ENCODE assay signal across 8 cellular contexts in the genomic region with DNA sequence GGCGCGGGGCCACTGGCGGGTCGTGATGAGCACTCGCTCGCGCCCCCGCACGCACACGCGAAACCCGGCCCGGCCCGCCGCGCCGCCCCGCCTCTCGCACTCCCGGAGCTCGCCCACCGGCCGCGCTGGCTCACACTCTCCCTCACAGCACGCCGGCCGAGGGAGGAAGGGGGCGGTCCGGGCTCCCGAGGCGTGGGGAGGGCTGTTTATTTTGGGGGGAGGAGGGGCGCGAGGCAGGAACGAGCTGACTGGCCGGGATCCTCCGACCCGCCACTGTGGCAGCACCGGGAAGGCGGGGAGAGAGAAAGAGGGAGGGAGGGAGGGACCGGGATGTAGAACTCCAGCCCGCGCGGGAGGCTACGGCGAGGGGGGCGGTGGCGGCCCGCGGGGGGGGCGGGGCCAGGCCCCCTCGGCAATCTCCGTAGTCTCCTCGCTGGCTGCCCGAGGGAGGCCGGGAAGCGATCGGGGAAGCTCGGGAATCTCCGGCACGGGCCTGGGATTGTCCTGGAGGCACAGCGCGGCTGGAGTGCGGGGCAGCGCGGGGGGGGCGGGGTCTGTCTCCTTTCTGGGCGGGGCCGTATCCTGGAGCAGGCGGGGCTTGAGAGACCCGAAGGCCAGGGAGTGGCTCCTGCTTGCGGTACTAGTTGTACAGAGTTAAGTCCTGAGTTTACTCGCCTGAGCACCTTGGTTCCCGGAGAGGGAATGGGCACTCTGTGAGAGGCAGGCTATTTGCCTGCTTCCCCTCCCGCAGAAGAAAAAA. TPM values are rescaled to one million over a fixed set of nuclear protein-coding genes. Genes with fewer than 3 reads are reported as not detected.
DNase-seq lines count a peak whose midpoint lies in the region; ATAC-seq and TF ChIP-seq lines count a peak whose summit lies in the region.

Gene RBFOX2 (minus strand): TSS at position 179 of the 760 bp plus-strand sequence. CDS start 399 bp downstream, outside the sequence.

- TF ChIP-seq CTCF in DND-41 (IDR thresholded peaks at IDR 0.05; ENCODE audit: borderline replicate concordance, extremely low read depth, low read length, poor library complexity, severe bottlenecking) (no peak), Panc1 (IDR thresholded peaks at IDR 0.05) (no peak)

- peak; percentile 82 for ATAC-seq in DND-41 (ENCODE audit: insufficient read depth, low read depth)
- peak; percentile 95 for ATAC-seq in Panc1
- ATAC-seq in esophagus mucosa: peak; percentile 95
- ATAC-seq in GM19467 (IDR thresholded peaks at IDR 0.05; ENCODE audit: unreplicated experiment): no peak

- peak within 1 kb of the TSS; percentile 67 for H3K27ac Mint-ChIP-seq in activated T-helper 1 cell treated with anti-CD3 and anti-CD28 coated beads, Interleukin-12 subunit alpha, Interleukin-12 subunit beta, Interleukin-2, Interleukin-4 antibody, amounts not matched to agents 30 ng/mL and 10 ng/mL and 1 ng/mL, durations not matched to agents 14 hours and 24 hours and 36 hours

- H3K9me3 ChIP-seq in DND-41 (ENCODE audit: insufficient read depth, low read length, severe bottlenecking) (no peaks in the 10 kb centered on the region), Panc1 (ENCODE audit: control insufficient read depth, insufficient read depth, low read depth, low read length) (no peaks in the 10 kb centered on the region), mucosa of rectum (ENCODE audit: control insufficient read depth in 2 of 2, low read length in 2 of 2) (no peaks in the 10 kb centered on the region)

- peaks cover 42% of the 10 kb centered on the region for H3K27me3 ChIP-seq in DND-41 (ENCODE audit: insufficient read depth, low read length, poor library complexity)
- H3K27me3 ChIP-seq in Panc1 (ENCODE audit: control insufficient read depth, insufficient read depth, low read length): no peaks in the 10 kb centered on the region
- H3K27me3 ChIP-seq in mucosa of rectum (ENCODE audit: control insufficient read depth in 2 of 2, insufficient read depth in 2 of 2, low read length in 2 of 2): peaks cover 0 to 4% of the 10 kb centered on the region in 2 donors

- no peaks in the 10 kb centered on the region; the same call in 1 of the 2 replicates for H4K20me1 ChIP-seq in DND-41 (ENCODE audit: insufficient read depth, low read length)

- H3K4me1 Mint-ChIP-seq in activated T-helper 1 cell treated with anti-CD3 and anti-CD28 coated beads, Interleukin-12 subunit alpha, Interleukin-12 subunit beta, Interleukin-2, Interleukin-4 antibody, amounts not matched to agents 30 ng/mL and 10 ng/mL and 1 ng/mL, durations not matched to agents 14 hours and 24 hours and 36 hours (ENCODE audit: low read depth): peaks cover 21% of the 10 kb centered on the region

- peak within 1 kb of the TSS; percentile 64 for H2AFZ ChIP-seq in DND-41 (ENCODE audit: low read depth, low read length)

- no peaks in the 10 kb centered on the region for H3K79me2 ChIP-seq in DND-41 (ENCODE audit: insufficient read depth, low read length)

- H3K36me3 Mint-ChIP-seq in activated T-helper 1 cell treated with anti-CD3 and anti-CD28 coated beads, Interleukin-12 subunit alpha, Interleukin-12 subunit beta, Interleukin-2, Interleukin-4 antibody, amounts not matched to agents 30 ng/mL and 10 ng/mL and 1 ng/mL, durations not matched to agents 14 hours and 24 hours and 36 hours (ENCODE audit: low read depth): peaks cover 2% of the 10 kb centered on the region

- H3K9ac ChIP-seq in DND-41 (ENCODE audit: low read depth, low read length) (peak within 1 kb of the TSS; percentile 51), mucosa of rectum (ENCODE audit: low read depth in 1 of 2, low read length in 2 of 2) (peak within 1 kb of the TSS; percentile 81 to 92)

- CTCF ChIA-PET in Panc1 (lab: Charles Lee): interaction anchor here (0.6 to 2.3 kb wide), 2 partner anchors 37 to 51 kb away, joined by 7 to 21 read pairs; no protein-coding TSS in a partner anchor

- intact Hi-C loops in Panc1 (cut with micrococcal nuclease; ENCODE audit: unreplicated experiment): no loop called here
- intact Hi-C loops in activated T-helper 1 cell treated with anti-CD3 and anti-CD28 coated beads, Interleukin-12 subunit alpha, Interleukin-12 subunit beta, Interleukin-2, Interleukin-4 antibody, amounts not matched to agents 30 ng/mL and 10 ng/mL and 1 ng/mL, durations not matched to agents 14 hours and 24 hours and 36 hours (cut with micrococcal nuclease): loop anchor here (1.0 to 10.0 kb wide), 3 partner anchors 37 to 404 kb away; no protein-coding TSS in a partner anchor

- DNase-seq in DND-41 (peak; percentile 80), KG1 (lab: John Stamatoyannopoulos, UW) (peak; percentile 60), Panc1 (ENCODE audit: low read depth, low spot score) (peak; percentile 67)
- DNase-seq in activated T-helper 1 cell treated with anti-CD3 and anti-CD28 coated beads, Interleukin-12 subunit alpha, Interleukin-12 subunit beta, Interleukin-2, Interleukin-4 antibody, amounts not matched to agents 30 ng/mL and 10 ng/mL and 1 ng/mL, durations not matched to agents 14 hours and 24 hours and 36 hours (ENCODE audit: low spot score): peak; percentile 54
- peak; percentile 65 to 73 for DNase-seq in stimulated activated CD8-positive, alpha-beta memory T cell treated with anti-CD3 and anti-CD28 coated beads, Interleukin-2, amount 100 ng/mL, for 48 hours (ENCODE audit: low read depth in 2 of 2)

- no peak within 1 kb of the TSS for H3K27ac ChIP-seq in DND-41 (ENCODE audit: low read length)
- H3K27ac ChIP-seq in Panc1 (ENCODE audit: low read length): peak within 1 kb of the TSS; percentile 84
- peak within 1 kb of the TSS; percentile 71 to 81 for H3K27ac ChIP-seq in mucosa of rectum (ENCODE audit: low read depth in 2 of 2, low read length in 2 of 2)

- POLR2A ChIA-PET in Panc1 (lab: Charles Lee): interaction anchor here (0.6 to 1.0 kb wide), 6 partner anchors 14 to 737 kb away, joined by 3 to 17 read pairs (median 4); no protein-coding TSS in a partner anchor

- no peaks in the 10 kb centered on the region for H3K36me3 ChIP-seq in DND-41 (ENCODE audit: insufficient read depth, low read length)
- no peaks in the 10 kb centered on the region; the same call in none of the 2 replicates for H3K36me3 ChIP-seq in Panc1 (ENCODE audit: control insufficient read depth, insufficient read depth, low read length)
- H3K36me3 ChIP-seq in mucosa of rectum (ENCODE audit: control insufficient read depth in 2 of 2, insufficient read depth in 2 of 2, low read length in 2 of 2): no peaks in the 10 kb centered on the region

- H3K27me3 Mint-ChIP-seq in activated T-helper 1 cell treated with anti-CD3 and anti-CD28 coated beads, Interleukin-12 subunit alpha, Interleukin-12 subunit beta, Interleukin-2, Interleukin-4 antibody, amounts not matched to agents 30 ng/mL and 10 ng/mL and 1 ng/mL, durations not matched to agents 14 hours and 24 hours and 36 hours (ENCODE audit: insufficient read depth): peaks cover 47% of the 10 kb centered on the region

- BruUV-seq in Panc1 (replicated peaks; lab: Mats Ljungman, UMichigan): no TSS peak

- peak within 1 kb of the TSS; percentile 16 to 63; a peak in 3 of 4 replicates for H3K4me3 ChIP-seq in DND-41 (ENCODE audit: low read depth in 1 of 2, low read length in 2 of 2)
- peak within 1 kb of the TSS; percentile 80 to 86 for H3K4me3 ChIP-seq in Panc1 (ENCODE audit: low read depth in 2 of 2, low read length in 2 of 2)
- H3K4me3 ChIP-seq in mucosa of rectum (ENCODE audit: low read length in 2 of 2): peak within 1 kb of the TSS; percentile 78 to 87

- peak within 1 kb of the TSS; percentile 76 for H3K4me2 ChIP-seq in DND-41 (ENCODE audit: insufficient read depth, low read length)

- no peaks in the 10 kb centered on the region for H3K9me3 Mint-ChIP-seq in activated T-helper 1 cell treated with anti-CD3 and anti-CD28 coated beads, Interleukin-12 subunit alpha, Interleukin-12 subunit beta, Interleukin-2, Interleukin-4 antibody, amounts not matched to agents 30 ng/mL and 10 ng/mL and 1 ng/mL, durations not matched to agents 14 hours and 24 hours and 36 hours

- H3K4me1 ChIP-seq in DND-41 (ENCODE audit: insufficient read depth, low read length): peaks cover 20% of the 10 kb centered on the region
- H3K4me1 ChIP-seq in Panc1 (ENCODE audit: control insufficient read depth, insufficient read depth, low read length): peaks cover 10% of the 10 kb centered on the region
- H3K4me1 ChIP-seq in mucosa of rectum (ENCODE audit: control insufficient read depth in 2 of 2, insufficient read depth in 2 of 2, low read length in 2 of 2): peaks cover 4 to 11% of the 10 kb centered on the region in 2 donors

- peak within 1 kb of the TSS; percentile 87 for H3K4me3 Mint-ChIP-seq in activated T-helper 1 cell treated with anti-CD3 and anti-CD28 coated beads, Interleukin-12 subunit alpha, Interleukin-12 subunit beta, Interleukin-2, Interleukin-4 antibody, amounts not matched to agents 30 ng/mL and 10 ng/mL and 1 ng/mL, durations not matched to agents 14 hours and 24 hours and 36 hours

- in situ Hi-C loops in Panc1 (cut with HindIII; ENCODE audit: low pct_unique_long_range_greater_than_20kb, low sequenced_read_pairs): no loop called here

RNA-seq across cellular contexts. Expression of gene RBFOX2, which starts in this region (rescaled TPM):
- total RNA-seq in Panc1 (2021; ENCODE audit: unreplicated experiment): 81.1 TPM
- 56.5 TPM for polyA plus RNA-seq in Panc1 (2012; ENCODE audit: insufficient read length)
- 3.7 and 3.8 TPM in 2 replicates for total RNA-seq in activated T-helper 1 cell treated with anti-CD3 and anti-CD28 coated beads, Interleukin-12 subunit alpha, Interleukin-12 subunit beta, Interleukin-2, Interleukin-4 antibody, amounts not matched to agents 30 ng/mL and 10 ng/mL and 1 ng/mL, durations not matched to agents 14 hours and 24 hours and 36 hours
- 42.9 TPM for total RNA-seq in esophagus mucosa
